ENCODE assay signal across 12 cellular contexts in the genomic region with DNA sequence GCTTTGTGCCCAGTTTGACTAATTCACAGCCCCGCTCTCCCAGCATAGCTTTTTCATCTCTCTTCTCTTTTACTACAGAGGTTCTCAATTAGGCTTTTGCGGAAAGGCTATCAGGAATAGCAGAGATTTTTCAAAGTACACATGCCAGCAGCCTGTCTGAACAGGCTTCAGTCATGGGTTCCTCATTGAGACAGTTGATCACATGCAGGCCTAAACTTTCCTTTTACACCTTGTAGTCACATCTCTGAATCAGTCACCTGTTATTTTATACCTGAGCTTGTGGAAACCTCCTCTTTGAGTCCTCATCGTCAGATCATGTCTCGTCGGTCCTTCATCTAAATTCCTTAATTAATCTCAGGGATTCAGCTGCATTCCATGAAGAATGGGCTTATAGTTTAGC.
"Had no signal": no experiment of that assay in that cellular context is flagged by ENCODE, and none has a peak within 500 bp of the region (broad histone marks: within the 10 kb centered on the region; RNA-seq: fewer than 3 reads in every experiment).

No MANE protein-coding gene starts in this region.

- H3K27ac ChIP-seq: body of pancreas had no signal

- ATAC-seq: effector memory CD8-positive, alpha-beta T cell; stimulated activated effector memory CD8-positive, alpha-beta T cell treated with anti-CD3 and anti-CD28 coated beads, Interleukin-12 subunit alpha, Interleukin-12 subunit beta, amount 100 ng/mL, for 72 hours had no signal

- DNase-seq: activated CD4-positive, alpha-beta T cell treated with anti-CD3 and anti-CD28 coated beads for 48 hours; activated naive CD4-positive, alpha-beta T cell treated with anti-CD3 and anti-CD28 coated beads, Interleukin-2, amount 10 ng/mL, durations not matched to agents 7 days and 5 days; effector memory CD8-positive, alpha-beta T cell; hypothalamus; left colon; SIG-M5; small intestine had no signal

- H3K4me3 ChIP-seq: body of pancreas had no signal

- H3K36me3 Mint-ChIP-seq: activated naive CD4-positive, alpha-beta T cell treated with anti-CD3 and anti-CD28 coated beads, Interleukin-2, amount 10 ng/mL, durations not matched to agents 7 days and 5 days; stimulated activated effector memory CD8-positive, alpha-beta T cell treated with anti-CD3 and anti-CD28 coated beads, Interleukin-12 subunit alpha, Interleukin-12 subunit beta, amount 100 ng/mL, for 72 hours; WTC11 had no signal

- H3K27ac Mint-ChIP-seq: activated naive CD4-positive, alpha-beta T cell treated with anti-CD3 and anti-CD28 coated beads, Interleukin-2, amount 10 ng/mL, durations not matched to agents 7 days and 5 days; activated T-helper 1 cell treated with anti-CD3 and anti-CD28 coated beads, Interleukin-12 subunit alpha, Interleukin-12 subunit beta, Interleukin-2, Interleukin-4 antibody, amounts not matched to agents 30 ng/mL and 10 ng/mL and 1 ng/mL, durations not matched to agents 14 hours and 24 hours and 36 hours; effector memory CD8-positive, alpha-beta T cell; stimulated activated effector memory CD8-positive, alpha-beta T cell treated with anti-CD3 and anti-CD28 coated beads, Interleukin-12 subunit alpha, Interleukin-12 subunit beta, amount 100 ng/mL, for 72 hours; WTC11 had no signal

- H3K9me3 ChIP-seq: body of pancreas had no signal

- H3K4me1 Mint-ChIP-seq: activated naive CD4-positive, alpha-beta T cell treated with anti-CD3 and anti-CD28 coated beads, Interleukin-2, amount 10 ng/mL, durations not matched to agents 7 days and 5 days; central memory CD8-positive, alpha-beta T cell; stimulated activated effector memory CD8-positive, alpha-beta T cell treated with anti-CD3 and anti-CD28 coated beads, Interleukin-12 subunit alpha, Interleukin-12 subunit beta, amount 100 ng/mL, for 72 hours had no signal

- H3K4me3 Mint-ChIP-seq: activated naive CD4-positive, alpha-beta T cell treated with anti-CD3 and anti-CD28 coated beads, Interleukin-2, amount 10 ng/mL, durations not matched to agents 7 days and 5 days; activated T-helper 1 cell treated with anti-CD3 and anti-CD28 coated beads, Interleukin-12 subunit alpha, Interleukin-12 subunit beta, Interleukin-2, Interleukin-4 antibody, amounts not matched to agents 30 ng/mL and 10 ng/mL and 1 ng/mL, durations not matched to agents 14 hours and 24 hours and 36 hours; central memory CD8-positive, alpha-beta T cell; effector memory CD8-positive, alpha-beta T cell; stimulated activated effector memory CD8-positive, alpha-beta T cell treated with anti-CD3 and anti-CD28 coated beads, Interleukin-12 subunit alpha, Interleukin-12 subunit beta, amount 100 ng/mL, for 72 hours; WTC11 had no signal

- H3K27me3 ChIP-seq: body of pancreas had no signal

- H3K27me3 Mint-ChIP-seq: activated naive CD4-positive, alpha-beta T cell treated with anti-CD3 and anti-CD28 coated beads, Interleukin-2, amount 10 ng/mL, durations not matched to agents 7 days and 5 days; central memory CD8-positive, alpha-beta T cell; effector memory CD8-positive, alpha-beta T cell had no signal
